1 cellular context compared by ENCODE assay signal in genomic region chr11:536841-537621, GRCh38.
TF ChIP-seq lines count a peak whose summit lies in the region.

LRRC56 (plus strand) TSS chr11:537527; CDS start chr11:540685, 3,158 bp downstream.

TF ChIP-seq in HepG2, 621 proteins besides CTCF, POLR2A, EP300 and RAD21 (continued from another document and continues in another):
- TF ChIP-seq ZNF407 (CRISPR knock-in tag; IDR thresholded peaks at IDR 0.05; ENCODE audit: not compliant biosample characterization) (no peak), ZNF282 (IDR thresholded peaks at IDR 0.05; ENCODE audit: partially characterized antibody) (no peak), HNF4A (CRISPR knock-in tag; IDR thresholded peaks at IDR 0.05) (no peak), GTF3A (CRISPR knock-in tag; conservative IDR thresholded peaks at IDR 0.05) (no peak), SETDB1 (CRISPR knock-in tag; IDR thresholded peaks at IDR 0.05; ENCODE audit: borderline replicate concordance) (no peak), ZC3H4 (CRISPR knock-in tag; IDR thresholded peaks at IDR 0.05; ENCODE audit: borderline replicate concordance) (no peak), ZNF674 (CRISPR knock-in tag; IDR thresholded peaks at IDR 0.05; ENCODE audit: low read depth) (no peak), ZBED4 (CRISPR knock-in tag; IDR thresholded peaks at IDR 0.05; ENCODE audit: borderline replicate concordance) (no peak), TAF15 (IDR thresholded peaks at IDR 0.05; ENCODE audit: low read depth, low read length, poor library complexity, severe bottlenecking) (no peak), BHLHE40 (IDR thresholded peaks at IDR 0.05; ENCODE audit: low read length) (peak; percentile 96), IRF1 (CRISPR knock-in tag; IDR thresholded peaks at IDR 0.05; ENCODE audit: low read depth) (no peak), IRF2 (CRISPR knock-in tag; IDR thresholded peaks at IDR 0.05) (no peak), NR2F2 (IDR thresholded peaks at IDR 0.05; ENCODE audit: borderline replicate concordance, low read depth) (no peak), HES4 (CRISPR knock-in tag; IDR thresholded peaks at IDR 0.05; ENCODE audit: borderline replicate concordance) (no peak; the same call in 1 of the 2 replicates), JARID2 (CRISPR knock-in tag; IDR thresholded peaks at IDR 0.05; ENCODE audit: insufficient replicate concordance) (peak; percentile 21), TBX2 (CRISPR knock-in tag; IDR thresholded peaks at IDR 0.05; ENCODE audit: borderline replicate concordance) (peak; percentile 50; the same call in 1 of the 2 replicates), XRCC5 (optimal IDR thresholded peaks at IDR 0.05; ENCODE audit: low read length) (no peak), MTA3 (CRISPR knock-in tag; IDR thresholded peaks at IDR 0.05) (no peak), MAX (IDR thresholded peaks at IDR 0.05) (peak; percentile 79), ZNF639 (CRISPR knock-in tag; conservative IDR thresholded peaks at IDR 0.05) (0 out of 2 replicates have a peak, but pooled peaks have one; percentile 18), ZSCAN5A (CRISPR knock-in tag; IDR thresholded peaks at IDR 0.05; ENCODE audit: borderline replicate concordance) (no peak), TP53 (CRISPR knock-in tag; conservative IDR thresholded peaks at IDR 0.05) (no peak), ZBTB1 (CRISPR knock-in tag; IDR thresholded peaks at IDR 0.05; ENCODE audit: borderline replicate concordance) (no peak), ZFP41 (CRISPR knock-in tag; IDR thresholded peaks at IDR 0.05; ENCODE audit: borderline replicate concordance) (no peak), HNRNPLL (IDR thresholded peaks at IDR 0.05; ENCODE audit: low read depth, low read length, poor library complexity, severe bottlenecking) (no peak), ZNF879 (CRISPR knock-in tag; IDR thresholded peaks at IDR 0.05) (no peak), ZNF562 (CRISPR knock-in tag; IDR thresholded peaks at IDR 0.05; ENCODE audit: borderline replicate concordance) (no peak), CHCHD3 (CRISPR knock-in tag; IDR thresholded peaks at IDR 0.05) (no peak), ISX (CRISPR knock-in tag; conservative IDR thresholded peaks at IDR 0.05) (no peak), ZNF577 (CRISPR knock-in tag; IDR thresholded peaks at IDR 0.05; ENCODE audit: borderline replicate concordance, low read depth) (no peak), TARDBP (CRISPR knock-in tag; IDR thresholded peaks at IDR 0.05) (no peak), ZNF615 (CRISPR knock-in tag; IDR thresholded peaks at IDR 0.05; ENCODE audit: borderline replicate concordance) (no peak), BCL3 (CRISPR knock-in tag; IDR thresholded peaks at IDR 0.05) (no peak), ZNF768 (CRISPR knock-in tag; IDR thresholded peaks at IDR 0.05) (0 out of 2 replicates have a peak, but pooled peaks have one; percentile 6), HNF1A (IDR thresholded peaks at IDR 0.05; ENCODE audit: low read depth) (no peak), HNF1A (CRISPR knock-in tag; IDR thresholded peaks at IDR 0.05; ENCODE audit: borderline replicate concordance) (no peak), ZNF414 (CRISPR knock-in tag; IDR thresholded peaks at IDR 0.05) (no peak), ZNF253 (CRISPR knock-in tag; IDR thresholded peaks at IDR 0.05; ENCODE audit: borderline replicate concordance) (0 out of 2 replicates have a peak, but pooled peaks have one; percentile 50)
